ENCODE assay signal across 1 cellular context in the genomic region with DNA sequence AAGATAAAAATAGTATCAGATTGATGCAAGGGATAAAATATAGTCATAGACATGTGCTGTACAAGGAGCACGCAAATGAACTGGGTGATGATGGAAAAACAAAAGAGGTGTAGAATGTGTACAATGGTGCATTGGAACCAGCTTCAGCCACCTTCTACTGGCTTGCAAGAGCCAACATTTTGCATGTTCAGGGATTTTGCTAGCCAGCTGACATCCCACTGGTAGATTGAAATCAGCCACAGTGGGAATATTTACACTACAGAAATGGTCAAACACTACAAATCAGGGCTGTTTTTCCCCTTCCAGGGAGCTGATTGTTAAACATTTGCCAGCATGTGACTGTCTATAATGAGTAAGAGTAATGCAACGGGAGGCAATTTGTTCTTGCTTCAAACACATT.
TF ChIP-seq lines count a peak whose summit lies in the region.

No MANE protein-coding gene starts in this region.

TF ChIP-seq in HepG2, 621 proteins besides CTCF, POLR2A, EP300 and RAD21:
- TF ChIP-seq MAFK (conservative IDR thresholded peaks at IDR 0.05 in 1 of 2, IDR thresholded peaks at IDR 0.05 in 1 of 2; ENCODE audit: low read length in 2 of 2) = peak; percentile 43 to 45; a peak in 2 of 4 replicates
- TF ChIP-seq, protein P1, sequence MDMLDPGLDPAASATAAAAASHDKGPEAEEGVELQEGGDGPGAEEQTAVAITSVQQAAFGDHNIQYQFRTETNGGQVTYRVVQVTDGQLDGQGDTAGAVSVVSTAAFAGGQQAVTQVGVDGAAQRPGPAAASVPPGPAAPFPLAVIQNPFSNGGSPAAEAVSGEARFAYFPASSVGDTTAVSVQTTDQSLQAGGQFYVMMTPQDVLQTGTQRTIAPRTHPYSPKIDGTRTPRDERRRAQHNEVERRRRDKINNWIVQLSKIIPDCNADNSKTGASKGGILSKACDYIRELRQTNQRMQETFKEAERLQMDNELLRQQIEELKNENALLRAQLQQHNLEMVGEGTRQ (IDR thresholded peaks at IDR 0.05; ENCODE audit: low read depth, low read length) = no peak
- TF ChIP-seq, protein P1 (CRISPR knock-in tag; IDR thresholded peaks at IDR 0.05; ENCODE audit: borderline replicate concordance) = peak; percentile 28; the same call in 1 of the 2 replicates
- TF ChIP-seq ZNF317 (CRISPR knock-in tag; IDR thresholded peaks at IDR 0.05) = 0 out of 2 replicates have a peak, but pooled peaks have one; percentile 43
- TF ChIP-seq, protein P2, sequence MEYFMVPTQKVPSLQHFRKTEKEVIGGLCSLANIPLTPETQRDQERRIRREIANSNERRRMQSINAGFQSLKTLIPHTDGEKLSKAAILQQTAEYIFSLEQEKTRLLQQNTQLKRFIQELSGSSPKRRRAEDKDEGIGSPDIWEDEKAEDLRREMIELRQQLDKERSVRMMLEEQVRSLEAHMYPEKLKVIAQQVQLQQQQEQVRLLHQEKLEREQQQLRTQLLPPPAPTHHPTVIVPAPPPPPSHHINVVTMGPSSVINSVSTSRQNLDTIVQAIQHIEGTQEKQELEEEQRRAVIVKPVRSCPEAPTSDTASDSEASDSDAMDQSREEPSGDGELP (IDR thresholded peaks at IDR 0.05; ENCODE audit: borderline replicate concordance, low read depth) = peak; percentile 25; the same call in 1 of the 2 replicates
- no peak for TF ChIP-seq TSC22D2 (CRISPR knock-in tag; IDR thresholded peaks at IDR 0.05; ENCODE audit: borderline replicate concordance)
- TF ChIP-seq MAFF (IDR thresholded peaks at IDR 0.05; ENCODE audit: low read depth, low read length) = peak; percentile 62; the same call in 1 of the 2 replicates
TF ChIP-seq in HepG2: peak in this region for 5.
